Comparison of ENCODE assay signal across 9 cellular contexts in genomic region chr2:240205348-240205747, GRCh38.
A peak's percentile ranks its signal among the peaks of the same experiment; 100 is the strongest.
DNase-seq lines count a peak whose midpoint lies in the region; FAIRE-seq and TF ChIP-seq lines count a peak whose summit lies in the region.
"Had no signal": no experiment of that assay in that cellular context is flagged by ENCODE, and none has a peak within 500 bp of the region (broad histone marks: within the 10 kb centered on the region; RNA-seq: fewer than 3 reads in every experiment).

No MANE protein-coding gene starts in this region.

- DNase-seq in A172 (ENCODE audit: low spot score) (peak; percentile 94), HTR-8/SVneo (ENCODE audit: insufficient read length, low spot score) (peak; percentile 73), adrenal gland (peak; percentile 64 to 91 (median 83)), neural crest cell (ENCODE audit: low read depth, low spot score) (no peak), hepatocyte (ENCODE audit: low spot score) (no peak), midbrain (lab: John Stamatoyannopoulos, UW) (no peak), hippocampal formation (lab: John Stamatoyannopoulos, UW) (no peak), mesothelial cell of epicardium (ENCODE audit: low spot score in 2 of 2, unreplicated experiment in 2 of 2) (no peak)

- TF ChIP-seq CTCF in adrenal gland (IDR thresholded peaks at IDR 0.05) (no peak), neural crest cell (conservative IDR thresholded peaks at IDR 0.05) (no peak), hepatocyte (IDR thresholded peaks at IDR 0.05; ENCODE audit: poor library complexity) (no peak), mesothelial cell of epicardium (IDR thresholded peaks at IDR 0.05; ENCODE audit: unreplicated experiment) (no peak)

- H3K27ac Mint-ChIP-seq in neural crest cell (ENCODE audit: unreplicated experiment) (peak overlapping the region; percentile 78), mesothelial cell of epicardium (no peak overlapping the region)

- no peak overlapping the region for H2AFZ ChIP-seq in hepatocyte

- H3K4me1 ChIP-seq in adrenal gland (replicated peaks in 1 of 2) (no peaks in the 10 kb centered on the region), hepatocyte (ENCODE audit: insufficient read depth) (no peaks in the 10 kb centered on the region)

- H3K9me2 ChIP-seq in hepatocyte (replicated peaks; ENCODE audit: insufficient read depth), result no peaks in the 10 kb centered on the region

- H3K27me3 ChIP-seq in adrenal gland (no peaks in the 10 kb centered on the region), hepatocyte (no peaks in the 10 kb centered on the region)

- intact Hi-C loops in adrenal gland (cut with DNase I), result no loop called here

- H3K9me3 Mint-ChIP-seq in neural crest cell (peaks cover 2% of the 10 kb centered on the region), mesothelial cell of epicardium (peaks cover 8% of the 10 kb centered on the region)

- no peaks in the 10 kb centered on the region for H3K79me2 ChIP-seq in hepatocyte

- H3K36me3 ChIP-seq in adrenal gland (replicated peaks in 1 of 2) (no peaks in the 10 kb centered on the region), hepatocyte (replicated peaks; ENCODE audit: insufficient read depth, low read depth) (no peaks in the 10 kb centered on the region)

- no peaks in the 10 kb centered on the region for H3K27me3 Mint-ChIP-seq in neural crest cell (ENCODE audit: low read depth)
- H3K27me3 Mint-ChIP-seq in mesothelial cell of epicardium (ENCODE audit: low read depth), result peaks cover 17% of the 10 kb centered on the region

- TF ChIP-seq POLR2A in adrenal gland (IDR thresholded peaks at IDR 0.05), result no peak

- FAIRE-seq in HTR-8/SVneo (lab: Jason Lieb, UNC), result peak; percentile 63
- FAIRE-seq: G401.6 had no signal

- WGBS in adrenal gland, 4 donors, result 18 to 38% (median 30%) methylated on average over 2 to 3 of the region's 3 CpGs
- WGBS in hepatocyte (ENCODE audit: low lambda C conversion rate, missing lambda C conversion rate), result 50% methylated on average over 3 of the region's 3 CpGs

- H3K4me1 Mint-ChIP-seq in neural crest cell (peaks cover 30% of the 10 kb centered on the region), mesothelial cell of epicardium (peaks cover 17% of the 10 kb centered on the region)

- no peak overlapping the region for H3K4me3 ChIP-seq in adrenal gland
- no peak overlapping the region for H3K4me3 ChIP-seq in hepatocyte

- H3K4me3 Mint-ChIP-seq in neural crest cell, result no peak overlapping the region
- no peak overlapping the region for H3K4me3 Mint-ChIP-seq in mesothelial cell of epicardium

- no peak overlapping the region for H3K4me2 ChIP-seq in hepatocyte

- no peaks in the 10 kb centered on the region for H3K9me3 ChIP-seq in adrenal gland (replicated peaks in 1 of 3)
- H3K9me3 ChIP-seq in hepatocyte (ENCODE audit: low read depth), result peaks cover 7% of the 10 kb centered on the region

- peak overlapping the region in 1 of 5 donors; percentile 34 for H3K27ac ChIP-seq in adrenal gland
- H3K27ac ChIP-seq in hepatocyte, result no peak overlapping the region

- no peaks in the 10 kb centered on the region for H4K20me1 ChIP-seq in hepatocyte (ENCODE audit: insufficient read depth, poor library complexity, severe bottlenecking)

- H3K36me3 Mint-ChIP-seq in neural crest cell (ENCODE audit: low read depth) (peaks cover 3% of the 10 kb centered on the region), mesothelial cell of epicardium (no peaks in the 10 kb centered on the region)

Comparison
In these comparisons a context has a peak if more than half of its experiments do, and no peak if none do; other contexts are left out.
1. DNase-seq: peak in A172 (single experiment), HTR-8/SVneo (single experiment) and adrenal gland (7 of 7); none in neural crest cell (single experiment), hepatocyte (single experiment), midbrain (single experiment), hippocampal formation (0 of 2) and mesothelial cell of epicardium (0 of 2).